Comparison of ENCODE assay signal across 1 cellular context in the genomic region with DNA sequence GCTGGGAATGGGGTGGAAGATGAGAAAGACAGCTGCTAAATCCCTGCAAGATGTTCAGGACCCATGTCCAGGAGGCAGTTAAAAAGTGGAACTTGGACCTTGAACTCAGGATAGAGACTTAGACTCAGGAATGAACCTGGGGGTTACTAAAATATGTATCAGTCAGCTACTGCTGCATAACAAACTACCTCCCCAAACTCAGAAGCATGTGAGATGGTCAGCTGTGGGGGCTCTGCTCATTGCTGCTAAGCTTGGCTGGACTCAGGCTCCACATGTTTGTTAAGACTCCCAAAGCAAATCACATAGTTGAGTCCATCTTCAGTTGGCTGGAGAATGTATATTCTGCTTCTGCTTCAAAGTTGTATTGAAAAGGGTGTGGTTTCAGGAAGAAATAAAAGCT.
TF ChIP-seq lines count a peak whose summit lies in the region.

No MANE protein-coding gene starts in this region.

TF ChIP-seq in A549, 52 proteins besides CTCF, POLR2A, EP300 and RAD21 (continued from another document):
- TF ChIP-seq, protein P1, sequence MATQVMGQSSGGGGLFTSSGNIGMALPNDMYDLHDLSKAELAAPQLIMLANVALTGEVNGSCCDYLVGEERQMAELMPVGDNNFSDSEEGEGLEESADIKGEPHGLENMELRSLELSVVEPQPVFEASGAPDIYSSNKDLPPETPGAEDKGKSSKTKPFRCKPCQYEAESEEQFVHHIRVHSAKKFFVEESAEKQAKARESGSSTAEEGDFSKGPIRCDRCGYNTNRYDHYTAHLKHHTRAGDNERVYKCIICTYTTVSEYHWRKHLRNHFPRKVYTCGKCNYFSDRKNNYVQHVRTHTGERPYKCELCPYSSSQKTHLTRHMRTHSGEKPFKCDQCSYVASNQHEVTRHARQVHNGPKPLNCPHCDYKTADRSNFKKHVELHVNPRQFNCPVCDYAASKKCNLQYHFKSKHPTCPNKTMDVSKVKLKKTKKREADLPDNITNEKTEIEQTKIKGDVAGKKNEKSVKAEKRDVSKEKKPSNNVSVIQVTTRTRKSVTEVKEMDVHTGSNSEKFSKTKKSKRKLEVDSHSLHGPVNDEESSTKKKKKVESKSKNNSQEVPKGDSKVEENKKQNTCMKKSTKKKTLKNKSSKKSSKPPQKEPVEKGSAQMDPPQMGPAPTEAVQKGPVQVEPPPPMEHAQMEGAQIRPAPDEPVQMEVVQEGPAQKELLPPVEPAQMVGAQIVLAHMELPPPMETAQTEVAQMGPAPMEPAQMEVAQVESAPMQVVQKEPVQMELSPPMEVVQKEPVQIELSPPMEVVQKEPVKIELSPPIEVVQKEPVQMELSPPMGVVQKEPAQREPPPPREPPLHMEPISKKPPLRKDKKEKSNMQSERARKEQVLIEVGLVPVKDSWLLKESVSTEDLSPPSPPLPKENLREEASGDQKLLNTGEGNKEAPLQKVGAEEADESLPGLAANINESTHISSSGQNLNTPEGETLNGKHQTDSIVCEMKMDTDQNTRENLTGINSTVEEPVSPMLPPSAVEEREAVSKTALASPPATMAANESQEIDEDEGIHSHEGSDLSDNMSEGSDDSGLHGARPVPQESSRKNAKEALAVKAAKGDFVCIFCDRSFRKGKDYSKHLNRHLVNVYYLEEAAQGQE (IDR thresholded peaks at IDR 0.05): no peak
- TF ChIP-seq ZNF302 (CRISPR knock-in tag; IDR thresholded peaks at IDR 0.05) (no peak), HOXA7 (CRISPR knock-in tag; IDR thresholded peaks at IDR 0.05) (no peak), HOXB5 (CRISPR knock-in tag; IDR thresholded peaks at IDR 0.05) (no peak), TFCP2L1 (CRISPR knock-in tag; IDR thresholded peaks at IDR 0.05) (no peak), CHD2 (IDR thresholded peaks at IDR 0.05; ENCODE audit: low read length, partially characterized antibody) (no peak), ZSCAN20 (CRISPR knock-in tag; IDR thresholded peaks at IDR 0.05) (no peak), BHLHE40 (IDR thresholded peaks at IDR 0.05; ENCODE audit: low read depth, low read length) (no peak), SMC3 (IDR thresholded peaks at IDR 0.05) (no peak), CBX2 (IDR thresholded peaks at IDR 0.05; ENCODE audit: borderline replicate concordance, low read depth) (no peak), RFX5 (IDR thresholded peaks at IDR 0.05) (no peak)
- TF ChIP-seq, protein P2, sequence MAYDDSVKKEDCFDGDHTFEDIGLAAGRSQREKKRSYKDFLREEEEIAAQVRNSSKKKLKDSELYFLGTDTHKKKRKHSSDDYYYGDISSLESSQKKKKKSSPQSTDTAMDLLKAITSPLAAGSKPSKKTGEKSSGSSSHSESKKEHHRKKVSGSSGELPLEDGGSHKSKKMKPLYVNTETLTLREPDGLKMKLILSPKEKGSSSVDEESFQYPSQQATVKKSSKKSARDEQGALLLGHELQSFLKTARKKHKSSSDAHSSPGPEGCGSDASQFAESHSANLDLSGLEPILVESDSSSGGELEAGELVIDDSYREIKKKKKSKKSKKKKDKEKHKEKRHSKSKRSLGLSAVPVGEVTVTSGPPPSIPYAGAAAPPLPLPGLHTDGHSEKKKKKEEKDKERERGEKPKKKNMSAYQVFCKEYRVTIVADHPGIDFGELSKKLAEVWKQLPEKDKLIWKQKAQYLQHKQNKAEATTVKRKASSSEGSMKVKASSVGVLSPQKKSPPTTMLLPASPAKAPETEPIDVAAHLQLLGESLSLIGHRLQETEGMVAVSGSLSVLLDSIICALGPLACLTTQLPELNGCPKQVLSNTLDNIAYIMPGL (CRISPR knock-in tag; IDR thresholded peaks at IDR 0.05; ENCODE audit: borderline replicate concordance): no peak
- TF ChIP-seq, protein P3, sequence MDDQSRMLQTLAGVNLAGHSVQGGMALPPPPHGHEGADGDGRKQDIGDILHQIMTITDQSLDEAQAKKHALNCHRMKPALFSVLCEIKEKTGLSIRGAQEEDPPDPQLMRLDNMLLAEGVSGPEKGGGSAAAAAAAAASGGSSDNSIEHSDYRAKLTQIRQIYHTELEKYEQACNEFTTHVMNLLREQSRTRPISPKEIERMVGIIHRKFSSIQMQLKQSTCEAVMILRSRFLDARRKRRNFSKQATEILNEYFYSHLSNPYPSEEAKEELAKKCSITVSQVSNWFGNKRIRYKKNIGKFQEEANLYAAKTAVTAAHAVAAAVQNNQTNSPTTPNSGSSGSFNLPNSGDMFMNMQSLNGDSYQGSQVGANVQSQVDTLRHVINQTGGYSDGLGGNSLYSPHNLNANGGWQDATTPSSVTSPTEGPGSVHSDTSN (IDR thresholded peaks at IDR 0.05): no peak
